In the genomic region with DNA sequence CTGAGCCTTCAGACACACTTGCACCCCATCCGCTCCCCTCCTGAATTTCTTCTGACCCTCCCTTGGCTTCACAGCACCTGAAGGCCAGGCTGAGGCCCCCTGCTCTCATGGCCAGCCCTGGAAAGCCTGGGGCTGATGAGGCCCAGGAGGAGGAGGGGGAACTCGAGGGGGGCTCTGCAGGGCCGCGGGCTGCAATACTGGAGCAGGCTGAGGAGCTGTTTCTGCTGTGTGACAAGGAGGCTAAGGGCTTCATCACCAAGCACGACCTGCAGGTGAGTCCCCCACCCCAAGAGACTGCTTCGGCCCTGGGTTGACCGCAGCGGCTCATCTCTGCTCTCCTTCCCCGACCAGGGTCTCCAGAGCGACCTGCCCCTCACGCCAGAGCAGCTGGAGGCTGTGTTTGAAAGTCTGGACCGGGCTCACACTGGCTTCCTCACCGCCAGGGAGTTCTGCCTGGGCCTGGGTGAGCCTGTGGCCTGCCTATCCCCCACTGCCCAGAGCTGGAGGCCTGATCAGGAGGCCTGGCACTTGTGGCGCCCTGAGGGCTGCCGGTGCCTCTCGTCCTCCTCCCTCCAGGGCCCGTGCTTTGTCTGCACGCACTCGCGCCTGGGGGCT, we compare ENCODE assay signal across 10 cellular contexts. TPM values are rescaled to one million over a fixed set of nuclear protein-coding genes. Genes with fewer than 3 reads are reported as not detected.
DNase-seq lines count a peak whose midpoint lies in the region; ATAC-seq and TF ChIP-seq lines count a peak whose summit lies in the region.
"Had no signal": no experiment of that assay in that cellular context is flagged by ENCODE, and none has a peak within 500 bp of the region (broad histone marks: within the 10 kb centered on the region; RNA-seq: fewer than 3 reads in every experiment).

No MANE protein-coding gene starts in this region.

- no peaks in the 10 kb centered on the region for H3K9me3 Mint-ChIP-seq in CD4-positive, alpha-beta memory T cell
- H3K9me3 Mint-ChIP-seq in activated CD8-positive, alpha-beta memory T cell treated with anti-CD3 and anti-CD28 coated beads, Interleukin-2, amount 10 ng/mL, durations not matched to agents 7 days and 5 days (ENCODE audit: low read depth): no peaks in the 10 kb centered on the region

- H3K36me3 ChIP-seq in CD4-positive, alpha-beta memory T cell (ENCODE audit: insufficient read depth, low read length): peaks cover 5% of the 10 kb centered on the region
- H3K36me3 ChIP-seq in Panc1 (ENCODE audit: control insufficient read depth, insufficient read depth, low read length) (0 out of 2 replicates have a peak, but pooled peaks cover 2% of the 10 kb centered on the region), gastroesophageal sphincter (peaks cover 0 to 26% of the 10 kb centered on the region in 2 donors), osteoblast (ENCODE audit: insufficient read depth, low read length) (peaks cover 10% of the 10 kb centered on the region)

- H3K4me1 ChIP-seq in CD4-positive, alpha-beta memory T cell (ENCODE audit: insufficient read depth, low read length): peaks cover 56% of the 10 kb centered on the region
- H3K4me1 ChIP-seq in Panc1 (ENCODE audit: control insufficient read depth, insufficient read depth, low read length) (peaks cover 57% of the 10 kb centered on the region), gastroesophageal sphincter (peaks cover 0 to 77% (median 41%) of the 10 kb centered on the region in 3 donors), osteoblast (ENCODE audit: insufficient read depth, low read length) (peaks cover 42% of the 10 kb centered on the region)

- intact Hi-C loops in CD4-positive, alpha-beta memory T cell (cut with micrococcal nuclease): no loop called here
- intact Hi-C loops in Panc1 (cut with micrococcal nuclease; ENCODE audit: unreplicated experiment): no loop called here

- no peak for TF ChIP-seq POLR2A in gastroesophageal sphincter (IDR thresholded peaks at IDR 0.05)

- no peaks in the 10 kb centered on the region for H3K9me3 ChIP-seq in CD4-positive, alpha-beta memory T cell (ENCODE audit: control insufficient read depth in 1 of 2, low read length in 2 of 2)
- H3K9me3 ChIP-seq in Panc1 (ENCODE audit: control insufficient read depth, insufficient read depth, low read depth, low read length) (no peaks in the 10 kb centered on the region), gastroesophageal sphincter (no peaks in the 10 kb centered on the region), osteoblast (ENCODE audit: low read depth, low read length) (no peaks in the 10 kb centered on the region)
- H3K9me3 ChIP-seq: tibial artery had no signal

- peaks cover 23% of the 10 kb centered on the region for H4K20me1 ChIP-seq in osteoblast (ENCODE audit: insufficient read depth, low read length)

- H3K4me3 Mint-ChIP-seq in CD4-positive, alpha-beta memory T cell: peak overlapping the region in 5 of 8 donors; percentile 44 to 70 (median 60)
- no peak overlapping the region for H3K4me3 Mint-ChIP-seq in activated CD8-positive, alpha-beta memory T cell treated with anti-CD3 and anti-CD28 coated beads, Interleukin-2, amount 10 ng/mL, durations not matched to agents 7 days and 5 days

- DNase-seq in CD4-positive, alpha-beta memory T cell: no peak
- no peak for DNase-seq in Panc1 (ENCODE audit: low read depth, low spot score)
- DNase-seq in osteoblast (ENCODE audit: insufficient read length, low spot score, missing footprints): no peak
- DNase-seq in NCI-H146 (lab: John Stamatoyannopoulos, UW): no peak
- DNase-seq in NCI-H446 (lab: John Stamatoyannopoulos, UW): no peak
- DNase-seq in GM10248 (ENCODE audit: extremely low spot score): no peak
- no peak for DNase-seq in activated CD8-positive, alpha-beta memory T cell treated with anti-CD3 and anti-CD28 coated beads, Interleukin-2, amount 10 ng/mL, durations not matched to agents 7 days and 5 days
- DNase-seq: activated CD4-positive, alpha-beta T cell treated with anti-CD3 and anti-CD28 coated beads, Interleukin-2, amount 50 U/mL, for 1 hour had no signal

- in situ Hi-C loops in Panc1 (cut with HindIII; ENCODE audit: low pct_unique_long_range_greater_than_20kb, low sequenced_read_pairs): no loop called here

- POLR2A ChIA-PET in CD4-positive, alpha-beta memory T cell (lab: Charles Lee; ENCODE audit: partially characterized antibody): interaction anchor here (0.8 to 7.2 kb wide), 5 partner anchors 8 to 123 kb away, joined by 3 to 101 read pairs (median 7); a partner anchor contains a TSS
- POLR2A ChIA-PET in Panc1 (lab: Charles Lee) (interaction anchor here (0.5 to 1.9 kb wide), 3 partner anchors 9 to 70 kb away, joined by 3 to 11 read pairs (median 3); a partner anchor contains a TSS), GM10248 (lab: Yijun Ruan, JAX) (interaction anchor here (1.3 to 6.2 kb wide), 2 partner anchors 9 to 13 kb away, joined by 4 to 35 read pairs; a partner anchor contains a TSS)

- no peak overlapping the region for H2AFZ ChIP-seq in osteoblast (ENCODE audit: low read length)

- H3K4me3 ChIP-seq in CD4-positive, alpha-beta memory T cell (ENCODE audit: low read length in 2 of 2): no peak overlapping the region
- H3K4me3 ChIP-seq in Panc1 (ENCODE audit: low read depth in 2 of 2, low read length in 2 of 2) (peak overlapping the region; percentile 78 to 82), gastroesophageal sphincter (peak overlapping the region in 1 of 2 donors; percentile 47), osteoblast (ENCODE audit: insufficient read depth, low read length) (no peak overlapping the region)

- H3K27me3 ChIP-seq in CD4-positive, alpha-beta memory T cell (ENCODE audit: insufficient read depth, low read length): peaks cover 3% of the 10 kb centered on the region
- H3K27me3 ChIP-seq in Panc1 (ENCODE audit: control insufficient read depth, insufficient read depth, low read length) (no peaks in the 10 kb centered on the region), gastroesophageal sphincter (peaks cover 88% of the 10 kb centered on the region), osteoblast (ENCODE audit: insufficient read depth, low read length) (no peaks in the 10 kb centered on the region)

- ATAC-seq in Panc1 (peak; percentile 1; the same call in 1 of the 2 replicates), gastroesophageal sphincter (no peak)
- ATAC-seq in activated CD8-positive, alpha-beta memory T cell treated with anti-CD3 and anti-CD28 coated beads, Interleukin-2, amount 10 ng/mL, durations not matched to agents 7 days and 5 days: no peak

- CTCF ChIA-PET in CD4-positive, alpha-beta memory T cell (lab: Charles Lee; ENCODE audit: partially characterized antibody): no interaction called here
- CTCF ChIA-PET in Panc1 (lab: Charles Lee): interaction anchor here (1.2 kb wide), 1 partner anchor 18 kb away, joined by 6 read pairs; no protein-coding TSS in a partner anchor
- CTCF ChIA-PET in GM10248 (lab: Yijun Ruan, JAX): interaction anchor here (1.4 to 2.9 kb wide), 3 partner anchors 10 to 46 kb away, joined by 4 to 11 read pairs (median 4); a partner anchor contains a TSS
- CTCF ChIA-PET in activated CD8-positive, alpha-beta memory T cell treated with anti-CD3 and anti-CD28 coated beads, Interleukin-2, amount 10 ng/mL, durations not matched to agents 7 days and 5 days (lab: Charles Lee): interaction anchor here (0.5 to 1.9 kb wide), 3 partner anchors 10 to 157 kb away, joined by 3 to 5 read pairs (median 3); a partner anchor contains a TSS

- TF ChIP-seq CTCF in Panc1 (IDR thresholded peaks at IDR 0.05): no peak
- TF ChIP-seq CTCF in gastroesophageal sphincter (IDR thresholded peaks at IDR 0.05): no peak
- no peak for TF ChIP-seq CTCF in osteoblast (IDR thresholded peaks at IDR 0.05; ENCODE audit: extremely low read depth, low read depth, low read length)
- no peak for TF ChIP-seq CTCF in GM10248 (IDR thresholded peaks at IDR 0.05; ENCODE audit: control extremely low read depth, extremely low read depth, low read depth, missing control alignments)

- no peak for TF ChIP-seq EP300 in gastroesophageal sphincter (IDR thresholded peaks at IDR 0.05)

- H3K27ac Mint-ChIP-seq in CD4-positive, alpha-beta memory T cell: peak overlapping the region in 1 of 7 donors; percentile 42
- no peak overlapping the region for H3K27ac Mint-ChIP-seq in activated CD8-positive, alpha-beta memory T cell treated with anti-CD3 and anti-CD28 coated beads, Interleukin-2, amount 10 ng/mL, durations not matched to agents 7 days and 5 days

- BruUV-seq in Panc1 (replicated peaks; lab: Mats Ljungman, UMichigan): no TSS peak

- 100% methylated on average over 1 to 2 of the region's 20 CpGs for WGBS in gastroesophageal sphincter (ENCODE audit: low coverage in 1 of 2), 2 donors

- H3K4me1 Mint-ChIP-seq in CD4-positive, alpha-beta memory T cell: peaks cover 5 to 38% (median 22%) of the 10 kb centered on the region in 4 donors
- peaks cover 32% of the 10 kb centered on the region for H3K4me1 Mint-ChIP-seq in activated CD8-positive, alpha-beta memory T cell treated with anti-CD3 and anti-CD28 coated beads, Interleukin-2, amount 10 ng/mL, durations not matched to agents 7 days and 5 days

- H3K36me3 Mint-ChIP-seq in CD4-positive, alpha-beta memory T cell: peaks cover 7 to 8% of the 10 kb centered on the region in 2 donors
- H3K36me3 Mint-ChIP-seq in activated CD8-positive, alpha-beta memory T cell treated with anti-CD3 and anti-CD28 coated beads, Interleukin-2, amount 10 ng/mL, durations not matched to agents 7 days and 5 days: no peaks in the 10 kb centered on the region

- H3K27me3 Mint-ChIP-seq in CD4-positive, alpha-beta memory T cell: peaks cover 9 to 19% of the 10 kb centered on the region in 2 donors
- H3K27me3 Mint-ChIP-seq in activated CD8-positive, alpha-beta memory T cell treated with anti-CD3 and anti-CD28 coated beads, Interleukin-2, amount 10 ng/mL, durations not matched to agents 7 days and 5 days: peaks cover 42% of the 10 kb centered on the region

- H3K79me2 ChIP-seq in osteoblast (ENCODE audit: insufficient read depth, low read length): peaks cover 5% of the 10 kb centered on the region

- peak overlapping the region; percentile 85 for H3K4me2 ChIP-seq in osteoblast (ENCODE audit: insufficient read depth, low read length)

- H3K27ac ChIP-seq in CD4-positive, alpha-beta memory T cell (ENCODE audit: low read depth, low read length): no peak overlapping the region
- H3K27ac ChIP-seq in Panc1 (ENCODE audit: low read length): peak overlapping the region; percentile 92
- peak overlapping the region in 3 of 4 donors; percentile 14 to 67 (median 60) for H3K27ac ChIP-seq in gastroesophageal sphincter
- H3K27ac ChIP-seq in osteoblast (ENCODE audit: low read depth, low read length): no peak overlapping the region

RNA-seq across cellular contexts. Expression of a gene that starts 0.9 kb away (rescaled TPM):
- total RNA-seq in CD4-positive, alpha-beta memory T cell: under 1 TPM in 1 of 2 experiments, not detected in 1; 0.55 TPM
- not detected for polyA plus RNA-seq in CD4-positive, alpha-beta memory T cell
- total RNA-seq in Panc1 (2021; ENCODE audit: unreplicated experiment) (132 TPM), gastroesophageal sphincter (10 to 100 TPM in 1 of 4 donors, 1 to 10 TPM in 3; 4.1 to 10.3 (median 6.4) TPM), osteoblast (0.59 and 0.72 TPM in 2 replicates)
- polyA plus RNA-seq in Panc1 (2012; ENCODE audit: insufficient read length): 167 TPM
- 10 to 100 TPM; 11.3 to 14.1 TPM for total RNA-seq in activated CD8-positive, alpha-beta memory T cell treated with anti-CD3 and anti-CD28 coated beads, Interleukin-2, amount 10 ng/mL, durations not matched to agents 7 days and 5 days

RNA-seq across cellular contexts. Expression of a gene that starts 4.1 kb away (rescaled TPM):
- 10 to 100 TPM; 20.7 to 23.4 TPM for total RNA-seq in CD4-positive, alpha-beta memory T cell
- polyA plus RNA-seq in CD4-positive, alpha-beta memory T cell: 10 to 100 TPM in 1 of 2 donors, 1 to 10 TPM in 1; 9.7 to 24.8 TPM
- total RNA-seq in Panc1 (2021; ENCODE audit: unreplicated experiment): 680 TPM
- 1,015 TPM for polyA plus RNA-seq in Panc1 (2012; ENCODE audit: insufficient read length)
- total RNA-seq in gastroesophageal sphincter: 100 to 1,000 TPM; 277 to 794 (median 465) TPM
- 366 and 416 TPM in 2 replicates for total RNA-seq in osteoblast
- 10 to 100 TPM; 23.1 to 54.9 TPM for total RNA-seq in activated CD8-positive, alpha-beta memory T cell treated with anti-CD3 and anti-CD28 coated beads, Interleukin-2, amount 10 ng/mL, durations not matched to agents 7 days and 5 days

RNA-seq across cellular contexts. Expression of a gene that starts 9.9 kb away (rescaled TPM):
- 100 to 1,000 TPM; 200 to 201 TPM for total RNA-seq in CD4-positive, alpha-beta memory T cell
- polyA plus RNA-seq in CD4-positive, alpha-beta memory T cell: 10 to 100 TPM; 12.2 to 35.2 TPM
- total RNA-seq in Panc1 (2021; ENCODE audit: unreplicated experiment): 244 TPM
- 377 TPM for polyA plus RNA-seq in Panc1 (2012; ENCODE audit: insufficient read length)
- total RNA-seq in gastroesophageal sphincter: 10 to 100 TPM; 39.7 to 79.4 (median 58.9) TPM
- total RNA-seq in osteoblast: 32.1 and 32.6 TPM in 2 replicates
- 10 to 100 TPM; 64.7 to 70.0 TPM for total RNA-seq in activated CD8-positive, alpha-beta memory T cell treated with anti-CD3 and anti-CD28 coated beads, Interleukin-2, amount 10 ng/mL, durations not matched to agents 7 days and 5 days

RNA-seq across cellular contexts. Expression of a gene that starts 13.7 kb away (rescaled TPM):
- total RNA-seq in CD4-positive, alpha-beta memory T cell: 10 to 100 TPM; 55.8 to 56.2 TPM
- 100 to 1,000 TPM in 1 of 2 donors, 10 to 100 TPM in 1; 83.7 to 108 TPM for polyA plus RNA-seq in CD4-positive, alpha-beta memory T cell
- total RNA-seq in Panc1 (2021; ENCODE audit: unreplicated experiment) (673 TPM), gastroesophageal sphincter (10 to 100 TPM; 65.5 to 86.0 (median 71.8) TPM), osteoblast (47.4 and 60.8 TPM in 2 replicates)
- polyA plus RNA-seq in Panc1 (2012; ENCODE audit: insufficient read length): 2,061 TPM
- 100 to 1,000 TPM in 1 of 2 experiments, 10 to 100 TPM in 1; 87.6 to 114 TPM for total RNA-seq in activated CD8-positive, alpha-beta memory T cell treated with anti-CD3 and anti-CD28 coated beads, Interleukin-2, amount 10 ng/mL, durations not matched to agents 7 days and 5 days

RNA-seq across cellular contexts. Expression of a gene that starts 14.0 kb away (rescaled TPM):
- 1 to 10 TPM; 5.3 to 5.8 TPM for total RNA-seq in CD4-positive, alpha-beta memory T cell
- 1 to 10 TPM; 1.8 to 3.5 TPM for polyA plus RNA-seq in CD4-positive, alpha-beta memory T cell
- total RNA-seq in Panc1 (2021; ENCODE audit: unreplicated experiment) (187 TPM), gastroesophageal sphincter (100 to 1,000 TPM in 3 of 4 donors, 10 to 100 TPM in 1; 66.5 to 115 (median 112) TPM), osteoblast (168 and 186 TPM in 2 replicates)
- 257 TPM for polyA plus RNA-seq in Panc1 (2012; ENCODE audit: insufficient read length)
- 10 to 100 TPM in 1 of 2 experiments, 1 to 10 TPM in 1; 7.8 to 17.8 TPM for total RNA-seq in activated CD8-positive, alpha-beta memory T cell treated with anti-CD3 and anti-CD28 coated beads, Interleukin-2, amount 10 ng/mL, durations not matched to agents 7 days and 5 days

Comparison
In these comparisons a context has a peak if more than half of its experiments do, and no peak if none do; other contexts are left out.
1. H3K27ac ChIP-seq: peak in Panc1 (single experiment) and gastroesophageal sphincter (3 of 4); none in CD4-positive, alpha-beta memory T cell (single experiment) and osteoblast (single experiment).
2. H3K4me3 ChIP-seq: peak in Panc1 (2 of 2); none in CD4-positive, alpha-beta memory T cell (0 of 2) and osteoblast (single experiment).